ENCODE assay signal across 16 cellular contexts in the genomic region with DNA sequence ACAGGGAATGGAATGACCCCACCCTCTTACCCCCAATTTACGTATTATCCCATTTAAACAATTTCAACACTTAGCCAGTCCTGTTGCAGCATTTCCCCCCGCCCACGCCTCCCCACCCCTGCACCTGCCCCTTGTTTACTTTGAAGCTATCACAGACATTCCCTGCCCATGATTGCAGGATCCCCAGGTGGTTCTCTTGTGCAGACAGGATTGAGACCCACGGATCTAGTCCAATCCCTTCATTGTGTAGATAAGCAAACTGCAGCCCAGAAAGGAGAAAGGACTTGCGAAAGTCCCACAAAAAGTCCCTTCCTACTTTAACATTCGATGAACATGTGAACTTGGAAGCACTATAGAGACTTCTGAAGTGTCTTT. TPM values are rescaled to one million over a fixed set of nuclear protein-coding genes. Genes with fewer than 3 reads are reported as not detected.
A peak's percentile ranks its signal among the peaks of the same experiment; 100 is the strongest.
DNase-seq lines count a peak whose midpoint lies in the region; ATAC-seq and TF ChIP-seq lines count a peak whose summit lies in the region.
"Had no signal": no experiment of that assay in that cellular context is flagged by ENCODE, and none has a peak within 500 bp of the region (broad histone marks: within the 10 kb centered on the region; RNA-seq: fewer than 3 reads in every experiment).

No MANE protein-coding gene starts in this region.

- H3F3A ChIP-seq in PC-3 (ENCODE audit: low read length, unreplicated experiment): no peaks in the 10 kb centered on the region

- ATAC-seq in heart right ventricle (no peak), left cardiac atrium (no peak), PC-3 (no peak), left ventricle myocardium superior (peak; percentile 5), upper lobe of right lung (no peak), HG03469 (IDR thresholded peaks at IDR 0.05; ENCODE audit: unreplicated experiment) (no peak), GM21786 (IDR thresholded peaks at IDR 0.05; ENCODE audit: unreplicated experiment) (no peak)

- H3K9me2 ChIP-seq in PC-3 (replicated peaks; ENCODE audit: low read length): no peaks in the 10 kb centered on the region

- intact Hi-C loops in heart right ventricle (cut with DNase I) (no loop called here), left cardiac atrium (cut with DNase I) (no loop called here), PC-3 (cut with micrococcal nuclease) (no loop called here), left ventricle myocardium superior (cut with micrococcal nuclease) (loop anchor here (5.0 kb wide), 1 partner anchor 380 kb away; no protein-coding TSS in a partner anchor), upper lobe of right lung (cut with DNase I) (no loop called here), ovary (cut with DNase I) (loop anchor here in 1 of 4 donors (5.0 to 10.0 kb wide), 2 partner anchors 108 to 240 kb away; partner anchors contain the start of gene EHBP1)

- POLR2A ChIA-PET in PC-3 (lab: Charles Lee; ENCODE audit: unreplicated experiment): no interaction called here

- 74 to 75% methylated on average over 6 of the region's 6 CpGs for WGBS in heart right ventricle, 2 donors
- WGBS in ovary, 3 donors: 70 to 75% (median 74%) methylated on average over 6 of the region's 6 CpGs

- peaks cover 0 to 36% (median 9%) of the 10 kb centered on the region in 9 donors for H3K4me1 ChIP-seq in heart right ventricle
- no peaks in the 10 kb centered on the region for H3K4me1 ChIP-seq in PC-3 (ENCODE audit: insufficient read depth, low read length)
- H3K4me1 ChIP-seq in upper lobe of right lung: peaks cover 12% of the 10 kb centered on the region
- H3K4me1 ChIP-seq in ovary (ENCODE audit: insufficient read depth): peaks cover 23% of the 10 kb centered on the region

- H2AFZ ChIP-seq in PC-3 (ENCODE audit: low read length): 0 out of 2 replicates have a peak overlapping the region, but pooled peaks have one; percentile 9

- TF ChIP-seq EP300 in ovary (IDR thresholded peaks at IDR 0.05): no peak

- H4K20me1 ChIP-seq in PC-3 (ENCODE audit: low read length): no peaks in the 10 kb centered on the region

- no peak for TF ChIP-seq CTCF in heart right ventricle (IDR thresholded peaks at IDR 0.05)
- no peak for TF ChIP-seq CTCF in PC-3 (conservative IDR thresholded peaks at IDR 0.05; ENCODE audit: low read depth, low read length)
- TF ChIP-seq CTCF in upper lobe of right lung (IDR thresholded peaks at IDR 0.05): no peak
- TF ChIP-seq CTCF in ovary (IDR thresholded peaks at IDR 0.05): no peak

- DNase-seq in heart right ventricle: no peak
- no peak for DNase-seq in left cardiac atrium
- no peak for DNase-seq in PC-3
- no peak for DNase-seq in left ventricle myocardium superior
- DNase-seq in upper lobe of right lung: no peak
- DNase-seq in ovary: no peak
- DNase-seq: activated CD4-positive, CD25-positive, alpha-beta regulatory T cell; KG1; mucosa of descending colon; NCI-H1694 treated with DMSO at 0.1 percent for 48 hours; NCI-H774; RPMI8226 had no signal

- H3K79me2 ChIP-seq in PC-3 (ENCODE audit: low read length): no peaks in the 10 kb centered on the region

- no TSS peak for BruUV-seq in PC-3 (replicated peaks; lab: Mats Ljungman, UMichigan)

- H3K27me3 ChIP-seq in heart right ventricle: no peaks in the 10 kb centered on the region
- H3K27me3 ChIP-seq in PC-3 (ENCODE audit: low read length): no peaks in the 10 kb centered on the region
- no peaks in the 10 kb centered on the region for H3K27me3 ChIP-seq in upper lobe of right lung
- no peaks in the 10 kb centered on the region for H3K27me3 ChIP-seq in ovary

- no peaks in the 10 kb centered on the region for H3K36me3 ChIP-seq in heart right ventricle
- H3K36me3 ChIP-seq in PC-3 (ENCODE audit: low read depth, low read length): no peaks in the 10 kb centered on the region
- H3K36me3 ChIP-seq in upper lobe of right lung: no peaks in the 10 kb centered on the region
- H3K36me3 ChIP-seq in ovary: no peaks in the 10 kb centered on the region

- H3K27ac ChIP-seq in heart right ventricle (peak overlapping the region in 9 of 10 donors; percentile 34 to 65 (median 46)), PC-3 (ENCODE audit: low read length) (no peak overlapping the region), upper lobe of right lung (peak overlapping the region; percentile 18), ovary (peak overlapping the region in 1 of 2 donors; percentile 11)

- H3K9ac ChIP-seq in PC-3 (ENCODE audit: low read length): no peak overlapping the region

- no peak overlapping the region for H3K4me2 ChIP-seq in PC-3 (ENCODE audit: low read length)

- CTCF ChIA-PET in PC-3 (lab: Charles Lee): no interaction called here

- H3K9me3 ChIP-seq in heart right ventricle (no peaks in the 10 kb centered on the region), PC-3 (ENCODE audit: low read length) (no peaks in the 10 kb centered on the region), upper lobe of right lung (no peaks in the 10 kb centered on the region), ovary (no peaks in the 10 kb centered on the region)
- H3K9me3 ChIP-seq: mucosa of descending colon had no signal

- H3K4me3 ChIP-seq in heart right ventricle (no peak overlapping the region), PC-3 (ENCODE audit: low read length) (no peak overlapping the region), upper lobe of right lung (no peak overlapping the region), ovary (no peak overlapping the region)
- H3K4me3 ChIP-seq: mucosa of descending colon had no signal

- TF ChIP-seq POLR2A in ovary (IDR thresholded peaks at IDR 0.05): no peak

RNA-seq across cellular contexts. Expression of gene TMEM17, which starts 38.9 kb away (rescaled TPM):
- total RNA-seq in heart right ventricle (1 to 10 TPM; 1.2 to 3.2 (median 2.2) TPM), left cardiac atrium (1 to 10 TPM; 1.3 TPM), PC-3 (2014; rRNA removed) (1.6 and 2.9 TPM in 2 replicates), left ventricle myocardium superior (1.4 TPM), upper lobe of right lung (2.0 TPM), ovary (1 to 10 TPM in 6 of 7 donors, under 1 TPM in 1; 0.94 to 2.5 (median 2.1) TPM)
- polyA plus RNA-seq in heart right ventricle (under 1 TPM; 0.66 to 0.93 TPM), ovary (1 to 10 TPM; 2.6 to 3.0 TPM)
- total RNA-seq: activated T-helper 2 cell treated with anti-CD3 and anti-CD28 coated beads, Interferon-gamma antibody, Interleukin-2, Interleukin-4, amounts not matched to agents 10 μg/mL and 5 μg/mL and 100 μg/mL, durations not matched to agents 14 hours and 24 hours and 36 hours; T-helper 1 cell treated with Interleukin-12 subunit alpha and Interleukin-12 subunit beta and Interleukin-4 antibody, amounts not matched to agents 30 ng/mL and 1 ng/mL, for 36 hours had no signal
